In genomic region chr10:33287112-33287511, GRCh38 we compare ENCODE assay signal across 28 cellular contexts. TPM values are rescaled to one million over a fixed set of nuclear protein-coding genes. Genes with fewer than 3 reads are reported as not detected.
DNase-seq lines count a peak whose midpoint lies in the region; ATAC-seq and TF ChIP-seq lines count a peak whose summit lies in the region.
"Had no signal": no experiment of that assay in that cellular context is flagged by ENCODE, and none has a peak within 500 bp of the region (broad histone marks: within the 10 kb centered on the region; RNA-seq: fewer than 3 reads in every experiment).

No MANE protein-coding gene starts in this region.

- H3K4me1 ChIP-seq in left ventricle myocardium inferior, result peaks cover 100% of the 10 kb centered on the region
- H3K4me1 ChIP-seq in right atrium auricular region, result peaks cover 0 to 79% of the 10 kb centered on the region in 2 donors
- H3K4me1 ChIP-seq in PC-3 (ENCODE audit: insufficient read depth, low read length), result peaks cover 61% of the 10 kb centered on the region
- peaks cover 9 to 32% (median 22%) of the 10 kb centered on the region in 4 donors for H3K4me1 ChIP-seq in liver (ENCODE audit: control insufficient read depth in 4 of 4, insufficient read depth in 4 of 4, low read length in 3 of 4)
- H3K4me1 ChIP-seq: prostate gland had no signal

- no peaks in the 10 kb centered on the region for H3K9me2 ChIP-seq in PC-3 (replicated peaks; ENCODE audit: low read length)

- CTCF ChIA-PET in PC-3 (lab: Charles Lee), result interaction anchor here (0.8 to 1.9 kb wide), 4 partner anchors 13 to 94 kb away, joined by 3 to 13 read pairs (median 8); no protein-coding TSS in a partner anchor

- no peak overlapping the region for H2AFZ ChIP-seq in PC-3 (ENCODE audit: low read length)

- TF ChIP-seq CTCF in left ventricle myocardium inferior (IDR thresholded peaks at IDR 0.05; ENCODE audit: borderline replicate concordance) (no peak), right atrium auricular region (IDR thresholded peaks at IDR 0.05) (no peak), PC-3 (conservative IDR thresholded peaks at IDR 0.05; ENCODE audit: low read depth, low read length) (no peak), liver (IDR thresholded peaks at IDR 0.05; ENCODE audit: low read depth, low read length, missing input control) (no peak)

- peak overlapping the region; percentile 1 for H3K4me2 ChIP-seq in PC-3 (ENCODE audit: low read length)
- H3K4me2 ChIP-seq: KMS-11 had no signal

- no peaks in the 10 kb centered on the region; the same call in 1 of the 2 replicates for H4K20me1 ChIP-seq in PC-3 (ENCODE audit: low read length)

- H3K4me3 ChIP-seq in left ventricle myocardium inferior (no peak overlapping the region), right atrium auricular region (no peak overlapping the region), PC-3 (ENCODE audit: low read length) (no peak overlapping the region), liver (ENCODE audit: low read depth in 1 of 3, low read length in 3 of 3) (no peak overlapping the region)
- H3K4me3 ChIP-seq: cardiac muscle cell, prostate gland, stomach, transverse colon had no signal

- POLR2A ChIA-PET in PC-3 (lab: Charles Lee; ENCODE audit: unreplicated experiment), result interaction anchor here (0.6 to 1.1 kb wide), 7 partner anchors 12 to 666 kb away, joined by 3 to 9 read pairs (median 5); no protein-coding TSS in a partner anchor

- BruUV-seq in PC-3 (replicated peaks; lab: Mats Ljungman, UMichigan), result no TSS peak

- H3F3A ChIP-seq in PC-3 (ENCODE audit: low read length, unreplicated experiment), result peaks cover 15% of the 10 kb centered on the region

- peaks cover 97% of the 10 kb centered on the region for H3K79me2 ChIP-seq in PC-3 (ENCODE audit: low read length)

- H3K27me3 ChIP-seq in left ventricle myocardium inferior (ENCODE audit: low read depth), result no peaks in the 10 kb centered on the region
- no peaks in the 10 kb centered on the region for H3K27me3 ChIP-seq in right atrium auricular region
- H3K27me3 ChIP-seq in PC-3 (ENCODE audit: low read length), result no peaks in the 10 kb centered on the region
- H3K27me3 ChIP-seq in liver (ENCODE audit: control insufficient read depth in 4 of 4, insufficient read depth in 4 of 4, low read length in 3 of 4), result no peaks in the 10 kb centered on the region
- H3K27me3 ChIP-seq: cardiac muscle cell, stomach, transverse colon had no signal

- H3K36me3 ChIP-seq in left ventricle myocardium inferior (no peaks in the 10 kb centered on the region), right atrium auricular region (no peaks in the 10 kb centered on the region), PC-3 (ENCODE audit: low read depth, low read length) (peaks cover 73% of the 10 kb centered on the region), liver (ENCODE audit: control insufficient read depth in 4 of 4, insufficient read depth in 3 of 4, low read depth in 1 of 4, low read length in 3 of 4) (no peaks in the 10 kb centered on the region)
- H3K36me3 ChIP-seq: prostate gland, stomach, transverse colon had no signal

- no peak for DNase-seq in left ventricle myocardium inferior
- DNase-seq in right atrium auricular region (ENCODE audit: low spot score), result no peak
- peak; percentile 99 for DNase-seq in PC-3
- no peak for DNase-seq in stimulated activated CD4-positive, alpha-beta T cell treated with anti-CD3 and anti-CD28 coated beads, Interleukin-4, amount 100 ng/mL, for 4 hours
- DNase-seq in activated CD8-positive, alpha-beta memory T cell treated with anti-CD3 and anti-CD28 coated beads, Interleukin-2, amount 50 U/mL, for 4 hours, result no peak
- DNase-seq: activated CD4-positive, alpha-beta T cell treated with anti-CD3 and anti-CD28 coated beads for 1 hour; activated CD8-positive, alpha-beta T cell treated with anti-CD3 and anti-CD28 coated beads, Interleukin-2, amount 10 ng/mL, durations not matched to agents 7 days and 5 days; activated T-cell treated with anti-CD3 and anti-CD28 coated beads for 4 hours; cortex of kidney; effector memory CD8-positive, alpha-beta T cell; foreskin fibroblast; HCEC 1CT; left colon; mesenchymal stem cell; NCI-H187; NCI-H526 treated with DMSO at 0.1 percent for 48 hours; stomach; T-helper 17 cell; transverse colon had no signal

- H3K9ac ChIP-seq in PC-3 (ENCODE audit: low read length) (0 out of 2 replicates have a peak overlapping the region, but pooled peaks have one; percentile 0), liver (ENCODE audit: low read depth in 1 of 2, low read length in 2 of 2) (no peak overlapping the region)
- H3K9ac ChIP-seq: KMS-11 had no signal

- intact Hi-C loops in left ventricle myocardium inferior (cut with micrococcal nuclease) (no loop called here), PC-3 (cut with micrococcal nuclease) (loop anchor here (1.0 to 2.0 kb wide), 8 partner anchors 14 to 131 kb away; no protein-coding TSS in a partner anchor)

- TF ChIP-seq RAD21 in liver (IDR thresholded peaks at IDR 0.05), result peak in 1 of 2 donors; percentile 24

- 23% methylated on average over 2 of the region's 2 CpGs for WGBS in liver

- H3K27ac ChIP-seq in left ventricle myocardium inferior (replicated peaks) (peak overlapping the region; percentile 67), right atrium auricular region (peak overlapping the region in 1 of 2 donors; percentile 70), PC-3 (ENCODE audit: low read length) (peak overlapping the region; percentile 28), liver (ENCODE audit: low read depth in 1 of 2, low read length in 2 of 2) (no peak overlapping the region)
- H3K27ac ChIP-seq: cardiac muscle cell, KMS-11, prostate gland, RWPE1, stomach, transverse colon had no signal

- ATAC-seq in PC-3 (peak; percentile 52), HG02885 (IDR thresholded peaks at IDR 0.05; ENCODE audit: poor library complexity, unreplicated experiment) (no peak)
- ATAC-seq: activated CD8-positive, alpha-beta T cell treated with anti-CD3 and anti-CD28 coated beads, Interleukin-2, amount 10 ng/mL, durations not matched to agents 7 days and 5 days; activated naive CD4-positive, alpha-beta T cell treated with anti-CD3 and anti-CD28 coated beads, Interleukin-2, amount 50 U/mL, for 72 hours; effector memory CD8-positive, alpha-beta T cell; esophagus mucosa; left colon; SK-N-SH treated with all-trans-retinoic acid at 6 μM for 48 hours; T-helper 17 cell had no signal

- no peaks in the 10 kb centered on the region for H3K9me3 ChIP-seq in left ventricle myocardium inferior (replicated peaks)
- H3K9me3 ChIP-seq in right atrium auricular region, result no peaks in the 10 kb centered on the region
- no peaks in the 10 kb centered on the region for H3K9me3 ChIP-seq in PC-3 (ENCODE audit: low read length)
- H3K9me3 ChIP-seq in liver (ENCODE audit: control insufficient read depth in 4 of 4, low read length in 3 of 4), result no peaks in the 10 kb centered on the region
- H3K9me3 ChIP-seq: prostate gland, stomach, transverse colon had no signal

TF ChIP-seq in liver, 16 proteins besides CTCF, POLR2A, EP300 and RAD21:
- TF ChIP-seq MAX (IDR thresholded peaks at IDR 0.05), result peak; percentile 45
- peak in 1 of 2 donors; percentile 37 for TF ChIP-seq HNF4A (conservative IDR thresholded peaks at IDR 0.05)
- no peak for TF ChIP-seq REST (IDR thresholded peaks at IDR 0.05)
- TF ChIP-seq FOXA2 (IDR thresholded peaks at IDR 0.05), result no peak
- no peak for TF ChIP-seq GABPA (IDR thresholded peaks at IDR 0.05 in 1 of 2, conservative IDR thresholded peaks at IDR 0.05 in 1 of 2)
- peak in 1 of 2 donors; percentile 37 for TF ChIP-seq JUND (IDR thresholded peaks at IDR 0.05)
- TF ChIP-seq HNF4G (IDR thresholded peaks at IDR 0.05), result no peak
- peak; percentile 68 for TF ChIP-seq YY1 (IDR thresholded peaks at IDR 0.05)
- peak; percentile 16 to 29 for TF ChIP-seq RXRA (IDR thresholded peaks at IDR 0.05)
- no peak for TF ChIP-seq ATF3 (IDR thresholded peaks at IDR 0.05)
- no peak for TF ChIP-seq EGR1 (IDR thresholded peaks at IDR 0.05; ENCODE audit: low read depth in 2 of 2)

RNA-seq across cellular contexts. Expression of gene NRP1, which starts 47.4 kb away (rescaled TPM):
- total RNA-seq in left ventricle myocardium inferior (168 TPM), right atrium auricular region (10 to 100 TPM; 54.6 to 83.1 TPM), PC-3 (2014; rRNA removed) (482 and 555 TPM in 2 replicates), liver (10 to 100 TPM; 55.0 to 55.6 TPM)
- 10 to 100 TPM; 14.6 to 20.6 TPM for polyA plus RNA-seq in liver

Comparison
In these comparisons a context has a peak if more than half of its experiments do, and no peak if none do; other contexts are left out.
1. H3K27ac ChIP-seq: peak in left ventricle myocardium inferior (single experiment) and PC-3 (single experiment); none in liver (0 of 2).